14 cellular contexts compared by ENCODE assay signal in genomic region chr2:12759248-12759647, GRCh38. TPM values are rescaled to one million over a fixed set of nuclear protein-coding genes. Genes with fewer than 3 reads are reported as not detected.
DNase-seq lines count a peak whose midpoint lies in the region; ATAC-seq and TF ChIP-seq lines count a peak whose summit lies in the region.
"Had no signal": no experiment of that assay in that cellular context is flagged by ENCODE, and none has a peak within 500 bp of the region (broad histone marks: within the 10 kb centered on the region; RNA-seq: fewer than 3 reads in every experiment).

No MANE protein-coding gene starts in this region.

- ATAC-seq in sciatic nerve (peak; percentile 72), GM21381 (IDR thresholded peaks at IDR 0.05; ENCODE audit: unreplicated experiment) (no peak)
- ATAC-seq: activated T-helper 17 cell treated with anti-CD3 and anti-CD28 coated beads, Interleukin-2, amount 50 U/mL, for 72 hours; K562 had no signal

- no peak overlapping the region for H3K4me3 Mint-ChIP-seq in T-helper 2 cell treated with Interferon-gamma antibody and Interleukin-4, amounts not matched to agents 5 μg/mL and 100 μg/mL, for 36 hours
- H3K4me3 Mint-ChIP-seq: activated T-helper 17 cell treated with anti-CD3 and anti-CD28 coated beads, Interleukin-2, amount 50 U/mL, for 72 hours; naive B cell; stimulated activated naive CD8-positive, alpha-beta T cell treated with anti-CD3 and anti-CD28 coated beads, Interleukin-15, Interleukin-2, amounts not matched to agents 100 ng/mL and 50 ng/mL, for 24 hours had no signal

- H3K27ac Mint-ChIP-seq in T-helper 2 cell treated with Interferon-gamma antibody and Interleukin-4, amounts not matched to agents 5 μg/mL and 100 μg/mL, for 36 hours: no peak overlapping the region
- H3K27ac Mint-ChIP-seq: activated T-helper 17 cell treated with anti-CD3 and anti-CD28 coated beads, Interleukin-2, amount 50 U/mL, for 72 hours; naive B cell; stimulated activated naive CD8-positive, alpha-beta T cell treated with anti-CD3 and anti-CD28 coated beads, Interleukin-15, Interleukin-2, amounts not matched to agents 100 ng/mL and 50 ng/mL, for 24 hours had no signal

- H3K9me3 Mint-ChIP-seq in T-helper 2 cell treated with Interferon-gamma antibody and Interleukin-4, amounts not matched to agents 5 μg/mL and 100 μg/mL, for 36 hours: no peaks in the 10 kb centered on the region

- CTCF ChIA-PET in RWPE1 (lab: Yijun Ruan, JAX): interaction anchor here (0.6 kb wide), 1 partner anchor 421 kb away, joined by 3 read pairs; no protein-coding TSS in a partner anchor

- DNase-seq in EH (ENCODE audit: low read depth) (peak; percentile 99), RWPE1 (ENCODE audit: low spot score) (peak; percentile 61), fibroblast of mammary gland (ENCODE audit: low read depth) (peak; percentile 98), sciatic nerve (ENCODE audit: low spot score) (no peak)
- no peak for DNase-seq in stimulated activated naive CD4-positive, alpha-beta T cell (lab: John Stamatoyannopoulos, UW)
- DNase-seq in T-helper 2 cell treated with Interferon-gamma antibody and Interleukin-4, amounts not matched to agents 5 μg/mL and 100 μg/mL, for 36 hours (ENCODE audit: low spot score): no peak
- DNase-seq in stimulated activated naive CD4-positive, alpha-beta T cell treated with Interleukin-2 at 50 U/mL for 16 hours (lab: John Stamatoyannopoulos, UW): no peak
- DNase-seq: cortex of kidney, naive B cell, RPMI8226 had no signal

- TF ChIP-seq CTCF in RWPE1 (conservative IDR thresholded peaks at IDR 0.05; ENCODE audit: low read depth): no peak
- TF ChIP-seq CTCF in fibroblast of mammary gland (conservative IDR thresholded peaks at IDR 0.05; ENCODE audit: control insufficient read depth, insufficient read depth, low read depth, low read length): no peak

- peaks cover 37% of the 10 kb centered on the region for H3K27me3 Mint-ChIP-seq in T-helper 2 cell treated with Interferon-gamma antibody and Interleukin-4, amounts not matched to agents 5 μg/mL and 100 μg/mL, for 36 hours (ENCODE audit: low read depth)
- H3K27me3 Mint-ChIP-seq: activated T-helper 17 cell treated with anti-CD3 and anti-CD28 coated beads, Interleukin-2, amount 50 U/mL, for 72 hours had no signal

- intact Hi-C loops in sciatic nerve (cut with DNase I): no loop called here

- POLR2A ChIA-PET in RWPE1 (lab: Yijun Ruan, JAX; ENCODE audit: low non-redundant PET): no interaction called here

- H3K27ac ChIP-seq in RWPE1: peak overlapping the region; percentile 71

- no peak overlapping the region for H3K4me3 ChIP-seq in fibroblast of mammary gland (ENCODE audit: control insufficient read depth, low read depth, low read length)
- H3K4me3 ChIP-seq: K562 had no signal

- peaks cover 8% of the 10 kb centered on the region for H3K4me1 Mint-ChIP-seq in T-helper 2 cell treated with Interferon-gamma antibody and Interleukin-4, amounts not matched to agents 5 μg/mL and 100 μg/mL, for 36 hours (ENCODE audit: low read depth)
- H3K4me1 Mint-ChIP-seq: naive B cell had no signal

- H3K36me3 Mint-ChIP-seq in T-helper 2 cell treated with Interferon-gamma antibody and Interleukin-4, amounts not matched to agents 5 μg/mL and 100 μg/mL, for 36 hours (ENCODE audit: low read depth): no peaks in the 10 kb centered on the region
- H3K36me3 Mint-ChIP-seq: naive B cell had no signal

RNA-seq across cellular contexts. Expression of gene TRIB2, which starts 42.5 kb away (rescaled TPM):
- 184 TPM for total RNA-seq in sciatic nerve

Comparison
In these comparisons a context has a peak if more than half of its experiments do, and no peak if none do; other contexts are left out.
1. DNase-seq: peak in EH (single experiment), RWPE1 (single experiment) and fibroblast of mammary gland (single experiment); none in sciatic nerve (single experiment), stimulated activated naive CD4-positive, alpha-beta T cell (0 of 6), T-helper 2 cell treated with Interferon-gamma antibody and Interleukin-4, amounts not matched to agents 5 μg/mL and 100 μg/mL, for 36 hours (single experiment) and stimulated activated naive CD4-positive, alpha-beta T cell treated with Interleukin-2 at 50 U/mL for 16 hours (single experiment).